Comparison of ENCODE assay signal across 8 cellular contexts in genomic region chr14:39266589-39266870, GRCh38. TPM values are rescaled to one million over a fixed set of nuclear protein-coding genes. Genes with fewer than 3 reads are reported as not detected.
DNase-seq lines count a peak whose midpoint lies in the region; ATAC-seq and TF ChIP-seq lines count a peak whose summit lies in the region.

No MANE protein-coding gene starts in this region.

- intact Hi-C loops in activated B cell treated with CpG ODN at 0.5 μM for 24 hours (cut with micrococcal nuclease) = loop anchor here (1.0 to 2.0 kb wide), 2 partner anchors 36 to 163 kb away; partner anchors contain the start of gene SEC23A
- intact Hi-C loops in ovary (cut with DNase I) = loop anchor here in 2 of 4 donors (2.0 to 10.0 kb wide), 3 partner anchors 92 to 166 kb away; partner anchors contain the start of genes TRAPPC6B (in 2 of the 2), FBXO33 (in 1 of the 2) and PNN (in 1 of the 2)

- peak overlapping the region; percentile 96 to 99 (median 98) for H3K9ac ChIP-seq in BLaER1 treated with 17β-estradiol and CSF1 and Interleukin-3, amounts not matched to agents 10 nM and 100 nM

- WGBS in ovary, 3 donors = 0 to 1% (median 0%) methylated on average over 13 to 28 of the region's 28 CpGs

- no peak for TF ChIP-seq POLR2A in ovary (IDR thresholded peaks at IDR 0.05)

- CTCF ChIA-PET in activated B cell treated with CpG ODN at 0.5 μM for 24 hours (lab: Charles Lee) = interaction anchor here (1.2 kb wide), 1 partner anchor 166 kb away, joined by 3 read pairs; the partner anchor contains the start of gene FBXO33

- peaks cover 28 to 36% (median 34%) of the 10 kb centered on the region in 10 experiments for H3K4me1 ChIP-seq in BLaER1 treated with 17β-estradiol and CSF1 and Interleukin-3, amounts not matched to agents 10 nM and 100 nM
- H3K4me1 ChIP-seq in foreskin keratinocyte = peaks cover 14% of the 10 kb centered on the region
- H3K4me1 ChIP-seq in ovary (ENCODE audit: insufficient read depth) = peaks cover 1% of the 10 kb centered on the region

- peaks cover 0 to 17% (median 13%) of the 10 kb centered on the region in 11 experiments; a peak in 18 of 22 replicates for H3K36me3 ChIP-seq in BLaER1 treated with 17β-estradiol and CSF1 and Interleukin-3, amounts not matched to agents 10 nM and 100 nM
- no peaks in the 10 kb centered on the region for H3K36me3 ChIP-seq in ovary

- H3K9me3 ChIP-seq in BLaER1 treated with 17β-estradiol and CSF1 and Interleukin-3, amounts not matched to agents 10 nM and 100 nM (replicated peaks in 1 of 11) = peaks cover 10 to 23% (median 18%) of the 10 kb centered on the region in 11 experiments
- no peaks in the 10 kb centered on the region for H3K9me3 ChIP-seq in ovary

- peaks cover 0 to 20% (median 9%) of the 10 kb centered on the region in 11 experiments; a peak in 8 of 22 replicates for H4K20me1 ChIP-seq in BLaER1 treated with 17β-estradiol and CSF1 and Interleukin-3, amounts not matched to agents 10 nM and 100 nM

- H3K36me3 Mint-ChIP-seq in activated B cell treated with CpG ODN at 0.5 μM for 24 hours (ENCODE audit: low read depth) = peaks cover 16% of the 10 kb centered on the region

- H3K27me3 ChIP-seq in BLaER1 treated with 17β-estradiol and CSF1 and Interleukin-3, amounts not matched to agents 10 nM and 100 nM = no peaks in the 10 kb centered on the region
- H3K27me3 ChIP-seq in foreskin keratinocyte (no peaks in the 10 kb centered on the region), ovary (no peaks in the 10 kb centered on the region)

- peak overlapping the region; percentile 65 to 86 (median 82) for H3K4me3 ChIP-seq in BLaER1 treated with 17β-estradiol and CSF1 and Interleukin-3, amounts not matched to agents 10 nM and 100 nM
- peak overlapping the region; percentile 80 for H3K4me3 ChIP-seq in ovary

- DNase-seq in activated B cell treated with CpG ODN at 0.5 μM for 24 hours (no peak), foreskin keratinocyte (no peak), ovary (peak; percentile 53 to 76 (median 62)), T1000 (lab: John Stamatoyannopoulos, UW) (no peak), putamen (ENCODE audit: low spot score) (no peak)

- peak overlapping the region; percentile 84 to 97 (median 91) for H3K4me2 ChIP-seq in BLaER1 treated with 17β-estradiol and CSF1 and Interleukin-3, amounts not matched to agents 10 nM and 100 nM

- TF ChIP-seq EP300 in ovary (IDR thresholded peaks at IDR 0.05) = no peak

- H3K27ac ChIP-seq in BLaER1 treated with 17β-estradiol and CSF1 and Interleukin-3, amounts not matched to agents 10 nM and 100 nM = peak overlapping the region; percentile 97 to 100 (median 99)
- H3K27ac ChIP-seq in foreskin keratinocyte (peak overlapping the region; percentile 95), ovary (peak overlapping the region; percentile 96 to 97)

- TF ChIP-seq CTCF in activated B cell treated with CpG ODN at 0.5 μM for 24 hours (IDR thresholded peaks at IDR 0.05) = no peak
- no peak for TF ChIP-seq CTCF in foreskin keratinocyte (conservative IDR thresholded peaks at IDR 0.05)
- no peak for TF ChIP-seq CTCF in ovary (IDR thresholded peaks at IDR 0.05)

- H3K4me3 Mint-ChIP-seq in activated B cell treated with CpG ODN at 0.5 μM for 24 hours = peak overlapping the region; percentile 96

- ATAC-seq in GM19324 (IDR thresholded peaks at IDR 0.05; ENCODE audit: low FRiP score, unreplicated experiment) (peak; percentile 63), HG03378 (IDR thresholded peaks at IDR 0.05; ENCODE audit: unreplicated experiment) (peak; percentile 30), activated B cell treated with CpG ODN at 0.5 μM for 24 hours (ENCODE audit: low read depth) (peak; percentile 28), foreskin keratinocyte (peak; percentile 47)

- POLR2A ChIA-PET in activated B cell treated with CpG ODN at 0.5 μM for 24 hours (lab: Charles Lee) = interaction anchor here (0.6 to 5.2 kb wide), 13 partner anchors 8 to 205 kb away, joined by 3 to 87 read pairs (median 6); partner anchors contain the start of genes FBXO33, GEMIN2, PNN and SEC23A

- peaks cover 49% of the 10 kb centered on the region for H3K4me1 Mint-ChIP-seq in activated B cell treated with CpG ODN at 0.5 μM for 24 hours

- H3K27me3 Mint-ChIP-seq in activated B cell treated with CpG ODN at 0.5 μM for 24 hours = no peaks in the 10 kb centered on the region

- peak overlapping the region; percentile 99 for H3K27ac Mint-ChIP-seq in activated B cell treated with CpG ODN at 0.5 μM for 24 hours

- H3K9me3 Mint-ChIP-seq in activated B cell treated with CpG ODN at 0.5 μM for 24 hours = no peaks in the 10 kb centered on the region

RNA-seq across cellular contexts. Expression of gene MIA2, which starts 32.8 kb away (rescaled TPM):
- total RNA-seq in activated B cell treated with CpG ODN at 0.5 μM for 24 hours = 22.6 and 27.1 TPM in 2 replicates
- total RNA-seq in foreskin keratinocyte = 15.4 and 17.5 TPM in 2 replicates
- 13.0 and 14.4 TPM in 2 replicates for polyA plus RNA-seq in foreskin keratinocyte
- total RNA-seq in ovary = 10 to 100 TPM; 12.5 to 21.9 (median 20.1) TPM
- polyA plus RNA-seq in ovary = 10 to 100 TPM; 11.7 to 15.5 TPM

Comparison
In these comparisons a context has a peak if more than half of its experiments do, and no peak if none do; other contexts are left out.
1. DNase-seq: peak in ovary (5 of 5); none in activated B cell treated with CpG ODN at 0.5 μM for 24 hours (single experiment), foreskin keratinocyte (0 of 2), T1000 (single experiment) and putamen (single experiment).
2. Peak in every context shown above with its lines, with median percentiles within 50 percentile points of each other: H3K27ac ChIP-seq and ATAC-seq.